ENCODE assay signal across 1 cellular context in the genomic region with DNA sequence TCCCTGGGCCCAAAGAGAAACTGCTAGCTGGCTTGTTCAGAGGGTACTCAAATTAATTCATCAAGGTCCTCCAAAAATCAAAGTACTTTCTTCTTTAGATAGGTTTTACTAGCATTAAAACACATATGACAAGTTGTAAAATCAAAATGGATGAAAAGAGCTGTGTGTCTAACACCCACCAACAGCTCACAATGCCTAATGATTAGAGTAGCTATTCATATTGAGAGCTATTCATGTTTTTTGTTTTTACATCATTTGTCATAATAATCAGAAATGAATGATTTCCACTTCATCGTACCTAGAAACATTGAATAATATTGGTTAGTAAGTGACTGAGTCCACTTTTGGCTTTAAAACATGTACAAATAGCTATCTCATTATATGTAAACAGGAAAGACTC.
TF ChIP-seq lines count a peak whose summit lies in the region.

No MANE protein-coding gene starts in this region.

TF ChIP-seq in GM12878, 131 proteins besides CTCF, POLR2A, EP300 and RAD21 (continued from another document):
- TF ChIP-seq, protein P1, sequence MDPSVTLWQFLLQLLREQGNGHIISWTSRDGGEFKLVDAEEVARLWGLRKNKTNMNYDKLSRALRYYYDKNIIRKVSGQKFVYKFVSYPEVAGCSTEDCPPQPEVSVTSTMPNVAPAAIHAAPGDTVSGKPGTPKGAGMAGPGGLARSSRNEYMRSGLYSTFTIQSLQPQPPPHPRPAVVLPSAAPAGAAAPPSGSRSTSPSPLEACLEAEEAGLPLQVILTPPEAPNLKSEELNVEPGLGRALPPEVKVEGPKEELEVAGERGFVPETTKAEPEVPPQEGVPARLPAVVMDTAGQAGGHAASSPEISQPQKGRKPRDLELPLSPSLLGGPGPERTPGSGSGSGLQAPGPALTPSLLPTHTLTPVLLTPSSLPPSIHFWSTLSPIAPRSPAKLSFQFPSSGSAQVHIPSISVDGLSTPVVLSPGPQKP (IDR thresholded peaks at IDR 0.05; ENCODE audit: low read depth, low read length) = no peak
- TF ChIP-seq ZNF687 (IDR thresholded peaks at IDR 0.05) (no peak), HDAC2 (IDR thresholded peaks at IDR 0.05) (no peak), BACH1 (IDR thresholded peaks at IDR 0.05; ENCODE audit: borderline replicate concordance) (no peak)
